ENCODE assay signal across 10 cellular contexts in the genomic region with DNA sequence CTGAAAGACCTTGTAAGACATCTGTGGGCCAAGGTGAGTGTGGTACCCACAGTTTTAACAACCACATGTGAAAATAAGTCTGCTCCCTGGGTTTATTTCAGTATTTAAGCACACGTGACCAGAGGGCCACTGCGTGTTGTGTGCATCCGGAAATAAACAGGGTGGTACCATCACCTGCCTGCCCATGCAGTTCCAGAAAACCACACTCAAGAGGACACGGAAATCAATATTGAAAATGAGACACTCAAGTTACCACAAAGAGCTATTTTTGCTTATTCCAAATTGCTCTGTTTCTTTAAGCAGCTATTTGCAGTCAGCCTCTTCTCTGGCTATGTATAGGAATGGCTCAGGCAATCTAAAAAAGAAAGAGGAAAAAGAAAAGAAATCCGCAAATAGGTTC.
A peak's percentile ranks its signal among the peaks of the same experiment; 100 is the strongest.
DNase-seq lines count a peak whose midpoint lies in the region; ATAC-seq, FAIRE-seq and TF ChIP-seq lines count a peak whose summit lies in the region.
"Had no signal": no experiment of that assay in that cellular context is flagged by ENCODE, and none has a peak within 500 bp of the region (broad histone marks: within the 10 kb centered on the region; RNA-seq: fewer than 3 reads in every experiment).

No MANE protein-coding gene starts in this region.

- H3K27me3 Mint-ChIP-seq in T-helper 17 cell: peaks cover 56% of the 10 kb centered on the region

- H3K9me3 ChIP-seq in T-helper 17 cell (ENCODE audit: control insufficient read depth, low read length, poor library complexity, severe bottlenecking): no peaks in the 10 kb centered on the region

- H3K4me1 Mint-ChIP-seq in T-helper 17 cell: peaks cover 3% of the 10 kb centered on the region

- H3K27ac Mint-ChIP-seq in T-helper 17 cell: peak overlapping the region; percentile 8

- no peak for TF ChIP-seq POLR2A in GM12892 (IDR thresholded peaks at IDR 0.05; ENCODE audit: low read depth, low read length)

- ATAC-seq in GM19328 (IDR thresholded peaks at IDR 0.05; ENCODE audit: unreplicated experiment) (peak; percentile 82), HG03025 (IDR thresholded peaks at IDR 0.05; ENCODE audit: low FRiP score, unreplicated experiment) (peak; percentile 76), T-helper 17 cell (peak; percentile 55)

- H3K4me3 Mint-ChIP-seq in T-helper 17 cell: no peak overlapping the region

- FAIRE-seq in GM12892 (lab: Jason Lieb, UNC): peak; percentile 84

- DNase-seq in GM12892 (ENCODE audit: insufficient read length) (peak; percentile 27), T-helper 17 cell (no peak), midbrain (lab: John Stamatoyannopoulos, UW) (no peak), cerebellar cortex (ENCODE audit: low spot score) (no peak), Kasumi-1 (lab: John Stamatoyannopoulos, UW) (no peak)
- no peak for DNase-seq in activated effector memory CD4-positive, alpha-beta T cell treated with Interleukin-2 at 50 U/mL for 16 hours
- DNase-seq: islet precursor cell, NCI-H1930 had no signal

- H3K36me3 Mint-ChIP-seq in T-helper 17 cell (ENCODE audit: low read depth): no peaks in the 10 kb centered on the region
